In genomic region chr1:1899266-1899966, GRCh38 we compare ENCODE assay signal across 1 cellular context.
TF ChIP-seq lines count a peak whose summit lies in the region.

No MANE protein-coding gene starts in this region.

TF ChIP-seq in HepG2, 621 proteins besides CTCF, POLR2A, EP300 and RAD21 (continued from another document and continues in another):
- no peak for TF ChIP-seq ZNF281 (CRISPR knock-in tag; IDR thresholded peaks at IDR 0.05; ENCODE audit: borderline replicate concordance)
- TF ChIP-seq WIZ (CRISPR knock-in tag; IDR thresholded peaks at IDR 0.05): no peak
- TF ChIP-seq ZNF224 (CRISPR knock-in tag; IDR thresholded peaks at IDR 0.05): no peak
- TF ChIP-seq ZNF253 (CRISPR knock-in tag; IDR thresholded peaks at IDR 0.05; ENCODE audit: borderline replicate concordance): no peak
- no peak for TF ChIP-seq NFYB (CRISPR knock-in tag; IDR thresholded peaks at IDR 0.05)
- no peak for TF ChIP-seq ZSCAN5A (CRISPR knock-in tag; IDR thresholded peaks at IDR 0.05; ENCODE audit: borderline replicate concordance)
- TF ChIP-seq ZBTB7B (CRISPR knock-in tag; IDR thresholded peaks at IDR 0.05): peak; percentile 53; the same call in 1 of the 2 replicates
- TF ChIP-seq ZNF850 (CRISPR knock-in tag; conservative IDR thresholded peaks at IDR 0.05): no peak
- TF ChIP-seq ZBTB37 (CRISPR knock-in tag; IDR thresholded peaks at IDR 0.05): no peak
- TF ChIP-seq ZNF33A (CRISPR knock-in tag; IDR thresholded peaks at IDR 0.05; ENCODE audit: borderline replicate concordance): no peak
- TF ChIP-seq MAX (IDR thresholded peaks at IDR 0.05): peak; percentile 51
- no peak for TF ChIP-seq PHB2 (IDR thresholded peaks at IDR 0.05; ENCODE audit: partially characterized antibody)
- no peak for TF ChIP-seq CENPT (CRISPR knock-in tag; IDR thresholded peaks at IDR 0.05; ENCODE audit: low read depth)
- TF ChIP-seq ONECUT2 (CRISPR knock-in tag; IDR thresholded peaks at IDR 0.05): no peak
- peak; percentile 59 for TF ChIP-seq ZNF687 (CRISPR knock-in tag; IDR thresholded peaks at IDR 0.05)
- TF ChIP-seq LBX2 (CRISPR knock-in tag; IDR thresholded peaks at IDR 0.05; ENCODE audit: borderline replicate concordance): no peak
- no peak for TF ChIP-seq ETV5 (CRISPR knock-in tag; IDR thresholded peaks at IDR 0.05; ENCODE audit: borderline replicate concordance)
- no peak for TF ChIP-seq ZEB1 (IDR thresholded peaks at IDR 0.05; ENCODE audit: insufficient replicate concordance, low read depth)
- TF ChIP-seq TFAP4 (IDR thresholded peaks at IDR 0.05; ENCODE audit: borderline replicate concordance, low read depth): peak; percentile 42; the same call in 1 of the 2 replicates
- no peak for TF ChIP-seq TBX3 (IDR thresholded peaks at IDR 0.05; ENCODE audit: borderline replicate concordance)
- TF ChIP-seq CEBPB (IDR thresholded peaks at IDR 0.05; ENCODE audit: borderline replicate concordance, low read depth, low read length): no peak
- TF ChIP-seq ELF4 (CRISPR knock-in tag; IDR thresholded peaks at IDR 0.05; ENCODE audit: borderline replicate concordance): no peak
- TF ChIP-seq FOXK1 (CRISPR knock-in tag; IDR thresholded peaks at IDR 0.05; ENCODE audit: borderline replicate concordance, low read depth): no peak
- TF ChIP-seq ZSCAN9 (CRISPR knock-in tag; IDR thresholded peaks at IDR 0.05; ENCODE audit: borderline replicate concordance): no peak
- TF ChIP-seq NR0B2 (CRISPR knock-in tag; IDR thresholded peaks at IDR 0.05): no peak
- TF ChIP-seq ZXDC (CRISPR knock-in tag; IDR thresholded peaks at IDR 0.05): no peak
- no peak for TF ChIP-seq PHF21A (CRISPR knock-in tag; IDR thresholded peaks at IDR 0.05)
- TF ChIP-seq TAF1 (CRISPR knock-in tag; IDR thresholded peaks at IDR 0.05): no peak
- no peak for TF ChIP-seq ZNF704 (CRISPR knock-in tag; IDR thresholded peaks at IDR 0.05; ENCODE audit: borderline replicate concordance)
- TF ChIP-seq ZNF605 (CRISPR knock-in tag; IDR thresholded peaks at IDR 0.05): no peak
- TF ChIP-seq KDM6A (CRISPR knock-in tag; IDR thresholded peaks at IDR 0.05; ENCODE audit: low read depth): no peak
- no peak for TF ChIP-seq TAF15 (IDR thresholded peaks at IDR 0.05; ENCODE audit: low read depth, low read length, poor library complexity, severe bottlenecking)
- TF ChIP-seq ZNF446 (CRISPR knock-in tag; IDR thresholded peaks at IDR 0.05): no peak
- no peak for TF ChIP-seq REST (IDR thresholded peaks at IDR 0.05; ENCODE audit: borderline replicate concordance in 1 of 2, low read depth in 1 of 2, low read length in 2 of 2)
- TF ChIP-seq SP2 (CRISPR knock-in tag; IDR thresholded peaks at IDR 0.05): no peak
- TF ChIP-seq HOXA3 (CRISPR knock-in tag; IDR thresholded peaks at IDR 0.05): peak; percentile 6; the same call in 1 of the 2 replicates
- TF ChIP-seq FLYWCH1 (CRISPR knock-in tag; IDR thresholded peaks at IDR 0.05): no peak
- TF ChIP-seq ZNF205 (CRISPR knock-in tag; IDR thresholded peaks at IDR 0.05): 0 out of 2 replicates have a peak, but pooled peaks have one; percentile 38
